Comparison of ENCODE assay signal across 1 cellular context in the genomic region with DNA sequence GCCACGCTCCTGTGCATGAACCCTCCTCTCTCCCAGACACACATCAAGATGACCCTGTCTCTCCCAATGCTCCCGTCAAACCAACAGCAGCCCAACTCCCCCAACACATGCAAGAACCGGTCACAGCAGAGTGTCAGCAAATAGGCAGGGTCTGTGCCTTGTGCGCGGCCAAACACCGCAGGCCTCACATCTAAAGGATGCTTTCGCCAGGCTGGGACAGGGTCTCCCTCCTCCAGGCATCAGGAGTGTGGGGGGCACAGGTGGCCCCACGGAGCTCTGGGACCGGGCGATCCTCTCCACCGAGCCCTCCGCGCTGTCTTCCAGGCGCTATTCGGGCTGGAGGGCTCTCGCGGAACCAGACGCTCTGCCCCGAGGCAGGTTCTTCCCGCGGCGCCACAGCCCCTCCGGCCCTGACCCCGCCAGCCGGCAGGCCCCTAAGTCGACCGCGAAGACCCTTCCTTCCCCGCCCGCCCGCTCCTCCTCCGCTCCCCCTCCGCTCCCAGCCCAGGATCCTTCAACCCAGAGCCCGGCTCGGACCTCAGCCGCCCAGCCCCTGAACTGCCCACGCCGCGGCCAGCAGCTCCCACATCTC.
A peak's percentile ranks its signal among the peaks of the same experiment; 100 is the strongest.
TF ChIP-seq lines count a peak whose summit lies in the region.

No MANE protein-coding gene starts in this region.

TF ChIP-seq in HEK293, 187 proteins besides CTCF, POLR2A, EP300 and RAD21 (continued from another document):
- TF ChIP-seq YY1 (tag by site-specific recombination; IDR thresholded peaks at IDR 0.05) (no peak), GLIS1 (tag by site-specific recombination; IDR thresholded peaks at IDR 0.05) (peak; percentile 28; the same call in 1 of the 2 replicates), ZBTB8A (tag by site-specific recombination; IDR thresholded peaks at IDR 0.05) (peak; percentile 49), ZNF596 (tag by site-specific recombination; IDR thresholded peaks at IDR 0.05) (no peak), ZBTB10 (tag by site-specific recombination; IDR thresholded peaks at IDR 0.05) (no peak), ZBTB20 (tag by site-specific recombination; IDR thresholded peaks at IDR 0.05) (peak; percentile 59), ZNF701 (tag by site-specific recombination; IDR thresholded peaks at IDR 0.05) (no peak), ZNF10 (tag by site-specific recombination; IDR thresholded peaks at IDR 0.05) (no peak), SCRT2 (tag by site-specific recombination; IDR thresholded peaks at IDR 0.05) (0 out of 2 replicates have a peak, but pooled peaks have one; percentile 19), ZBTB21 (tag by site-specific recombination; IDR thresholded peaks at IDR 0.05) (no peak), ZNF837 (tag by site-specific recombination; IDR thresholded peaks at IDR 0.05) (no peak), ZNF132 (tag by site-specific recombination; IDR thresholded peaks at IDR 0.05; ENCODE audit: borderline replicate concordance) (no peak), ZNF324 (tag by site-specific recombination; IDR thresholded peaks at IDR 0.05) (no peak), ZNF555 (tag by site-specific recombination; conservative IDR thresholded peaks at IDR 0.05) (no peak), ZNF560 (tag by site-specific recombination; IDR thresholded peaks at IDR 0.05; ENCODE audit: borderline replicate concordance) (no peak), ZSCAN16 (tag by site-specific recombination; IDR thresholded peaks at IDR 0.05) (no peak), GLI2 (tag by site-specific recombination; IDR thresholded peaks at IDR 0.05; ENCODE audit: borderline replicate concordance, low read depth) (no peak), ZNF211 (tag by site-specific recombination; IDR thresholded peaks at IDR 0.05; ENCODE audit: low read depth) (no peak), ZBTB17 (tag by site-specific recombination; IDR thresholded peaks at IDR 0.05) (0 out of 2 replicates have a peak, but pooled peaks have one; percentile 36), ZFP37 (tag by site-specific recombination; IDR thresholded peaks at IDR 0.05) (no peak), ZXDB (tag by site-specific recombination; IDR thresholded peaks at IDR 0.05) (peak; percentile 69), ZFHX2 (tag by site-specific recombination; conservative IDR thresholded peaks at IDR 0.05) (peak; percentile 86; the same call in 1 of the 2 replicates), ZNF600 (tag by site-specific recombination; IDR thresholded peaks at IDR 0.05) (0 out of 2 replicates have a peak, but pooled peaks have one; percentile 26), ZNF133 (tag by site-specific recombination; IDR thresholded peaks at IDR 0.05) (no peak), ZNF76 (tag by site-specific recombination; IDR thresholded peaks at IDR 0.05; ENCODE audit: borderline replicate concordance, low read depth) (no peak), ZNF335 (tag by site-specific recombination; conservative IDR thresholded peaks at IDR 0.05) (peak; percentile 56), ZNF585B (tag by site-specific recombination; IDR thresholded peaks at IDR 0.05) (no peak)
- TF ChIP-seq, protein P1, sequence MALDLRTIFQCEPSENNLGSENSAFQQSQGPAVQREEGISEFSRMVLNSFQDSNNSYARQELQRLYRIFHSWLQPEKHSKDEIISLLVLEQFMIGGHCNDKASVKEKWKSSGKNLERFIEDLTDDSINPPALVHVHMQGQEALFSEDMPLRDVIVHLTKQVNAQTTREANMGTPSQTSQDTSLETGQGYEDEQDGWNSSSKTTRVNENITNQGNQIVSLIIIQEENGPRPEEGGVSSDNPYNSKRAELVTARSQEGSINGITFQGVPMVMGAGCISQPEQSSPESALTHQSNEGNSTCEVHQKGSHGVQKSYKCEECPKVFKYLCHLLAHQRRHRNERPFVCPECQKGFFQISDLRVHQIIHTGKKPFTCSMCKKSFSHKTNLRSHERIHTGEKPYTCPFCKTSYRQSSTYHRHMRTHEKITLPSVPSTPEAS (tag by site-specific recombination; IDR thresholded peaks at IDR 0.05) = no peak
- TF ChIP-seq, protein P2, sequence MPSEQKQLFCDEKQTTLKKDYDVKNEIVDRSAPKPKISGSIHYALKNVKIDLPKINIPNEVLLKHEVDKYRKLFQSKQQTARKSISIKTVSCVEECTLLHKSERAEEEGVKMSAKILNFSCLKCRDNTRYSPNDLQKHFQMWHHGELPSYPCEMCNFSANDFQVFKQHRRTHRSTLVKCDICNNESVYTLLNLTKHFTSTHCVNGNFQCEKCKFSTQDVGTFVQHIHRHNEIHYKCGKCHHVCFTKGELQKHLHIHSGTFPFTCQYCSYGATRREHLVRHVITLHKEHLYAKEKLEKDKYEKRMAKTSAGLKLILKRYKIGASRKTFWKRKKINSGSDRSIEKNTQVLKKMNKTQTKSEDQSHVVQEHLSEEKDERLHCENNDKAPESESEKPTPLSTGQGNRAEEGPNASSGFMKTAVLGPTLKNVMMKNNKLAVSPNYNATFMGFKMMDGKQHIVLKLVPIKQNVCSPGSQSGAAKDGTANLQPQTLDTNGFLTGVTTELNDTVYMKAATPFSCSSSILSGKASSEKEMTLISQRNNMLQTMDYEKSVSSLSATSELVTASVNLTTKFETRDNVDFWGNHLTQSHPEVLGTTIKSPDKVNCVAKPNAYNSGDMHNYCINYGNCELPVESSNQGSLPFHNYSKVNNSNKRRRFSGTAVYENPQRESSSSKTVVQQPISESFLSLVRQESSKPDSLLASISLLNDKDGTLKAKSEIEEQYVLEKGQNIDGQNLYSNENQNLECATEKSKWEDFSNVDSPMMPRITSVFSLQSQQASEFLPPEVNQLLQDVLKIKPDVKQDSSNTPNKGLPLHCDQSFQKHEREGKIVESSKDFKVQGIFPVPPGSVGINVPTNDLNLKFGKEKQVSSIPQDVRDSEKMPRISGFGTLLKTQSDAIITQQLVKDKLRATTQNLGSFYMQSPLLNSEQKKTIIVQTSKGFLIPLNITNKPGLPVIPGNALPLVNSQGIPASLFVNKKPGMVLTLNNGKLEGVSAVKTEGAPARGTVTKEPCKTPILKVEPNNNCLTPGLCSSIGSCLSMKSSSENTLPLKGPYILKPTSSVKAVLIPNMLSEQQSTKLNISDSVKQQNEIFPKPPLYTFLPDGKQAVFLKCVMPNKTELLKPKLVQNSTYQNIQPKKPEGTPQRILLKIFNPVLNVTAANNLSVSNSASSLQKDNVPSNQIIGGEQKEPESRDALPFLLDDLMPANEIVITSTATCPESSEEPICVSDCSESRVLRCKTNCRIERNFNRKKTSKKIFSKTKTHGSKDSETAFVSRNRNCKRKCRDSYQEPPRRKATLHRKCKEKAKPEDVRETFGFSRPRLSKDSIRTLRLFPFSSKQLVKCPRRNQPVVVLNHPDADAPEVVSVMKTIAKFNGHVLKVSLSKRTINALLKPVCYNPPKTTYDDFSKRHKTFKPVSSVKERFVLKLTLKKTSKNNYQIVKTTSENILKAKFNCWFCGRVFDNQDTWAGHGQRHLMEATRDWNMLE (tag by site-specific recombination; conservative IDR thresholded peaks at IDR 0.05; ENCODE audit: low read depth) = no peak
